In the genomic region with DNA sequence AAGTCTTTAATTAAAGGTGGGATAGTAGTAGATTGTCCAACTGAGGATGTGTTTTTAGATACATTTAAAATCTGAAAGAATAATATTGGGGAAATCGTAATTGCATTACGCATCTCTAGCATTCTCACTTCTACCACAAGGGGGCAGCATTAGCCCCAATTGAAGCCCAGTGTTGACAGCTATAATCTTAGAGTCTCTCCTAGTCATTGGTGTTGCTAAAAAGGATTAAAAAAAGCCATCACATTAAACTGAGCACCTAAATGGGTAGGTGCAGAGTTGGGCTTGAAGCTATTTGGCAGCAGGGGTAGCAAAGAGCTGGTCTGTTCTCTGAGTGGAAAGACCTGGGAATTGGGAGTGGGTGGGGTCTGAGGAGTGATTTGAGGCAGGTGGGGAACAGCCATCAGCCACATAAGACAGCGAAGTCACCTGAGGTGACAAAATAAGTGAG, we compare ENCODE assay signal across 8 cellular contexts.
DNase-seq lines count a peak whose midpoint lies in the region; ATAC-seq and TF ChIP-seq lines count a peak whose summit lies in the region.

No MANE protein-coding gene starts in this region.

- peaks cover 0 to 2% (median 0%) of the 10 kb centered on the region in 4 donors for H3K4me1 ChIP-seq in tibial nerve

- POLR2A ChIA-PET in AG04450 (lab: Yijun Ruan, JAX) = no interaction called here
- POLR2A ChIA-PET in naive thymus-derived CD8-positive, alpha-beta T cell (lab: Charles Lee) = no interaction called here

- no peaks in the 10 kb centered on the region for H3K27me3 ChIP-seq in AG04450 (ENCODE audit: control insufficient read depth, insufficient read depth, low read length)
- no peaks in the 10 kb centered on the region for H3K27me3 ChIP-seq in tibial nerve

- no peak for TF ChIP-seq POLR2A in tibial nerve (IDR thresholded peaks at IDR 0.05)

- H3K9me3 ChIP-seq in AG04450 (ENCODE audit: control insufficient read depth, insufficient read depth, low read length) (no peaks in the 10 kb centered on the region), tibial nerve (no peaks in the 10 kb centered on the region)

- H3K27ac ChIP-seq in AG04450 (ENCODE audit: low read depth, low read length) (no peak overlapping the region), tibial nerve (no peak overlapping the region)

- H3K4me3 ChIP-seq in AG04450 (ENCODE audit: low read depth, low read length) = no peak overlapping the region
- no peak overlapping the region for H3K4me3 ChIP-seq in GM12875 (ENCODE audit: low read depth, low read length)
- no peak overlapping the region for H3K4me3 ChIP-seq in epithelial cell of esophagus (ENCODE audit: low read length)
- no peak overlapping the region for H3K4me3 ChIP-seq in tibial nerve

- CTCF ChIA-PET in AG04450 (lab: Charles Lee) = interaction anchor here (0.6 to 2.3 kb wide), 12 partner anchors 9 to 1042 kb away, joined by 3 to 14 read pairs (median 4); no protein-coding TSS in a partner anchor

- DNase-seq in AG04450 (ENCODE audit: low read depth, low spot score) (no peak), NCI-H2227 treated with DMSO at 0.1 percent for 48 hours (lab: John Stamatoyannopoulos, UW) (peak; percentile 5), epithelial cell of esophagus (ENCODE audit: low read depth) (peak; percentile 56), tibial nerve (ENCODE audit: low spot score in 2 of 2) (peak; percentile 39 to 81)
- peak; percentile 12 to 18 for DNase-seq in activated CD4-positive, alpha-beta T cell treated with anti-CD3 and anti-CD28 coated beads, Interleukin-2, amount 50 U/mL, for 4 hours
- peak in 9 of 10 donors; percentile 9 to 65 (median 48) for DNase-seq in naive thymus-derived CD8-positive, alpha-beta T cell

- peaks cover 0 to 2% (median 0%) of the 10 kb centered on the region in 4 donors for H3K4me1 Mint-ChIP-seq in naive thymus-derived CD8-positive, alpha-beta T cell

- peaks cover 0 to 2% (median 0%) of the 10 kb centered on the region in 3 donors for H3K36me3 Mint-ChIP-seq in naive thymus-derived CD8-positive, alpha-beta T cell

- no peak overlapping the region for H3K27ac Mint-ChIP-seq in naive thymus-derived CD8-positive, alpha-beta T cell

- no peak overlapping the region for H3K4me3 Mint-ChIP-seq in naive thymus-derived CD8-positive, alpha-beta T cell

- peak; percentile 74 for ATAC-seq in HG02870 (IDR thresholded peaks at IDR 0.05; ENCODE audit: unreplicated experiment)
- peak; percentile 43 to 52 for ATAC-seq in naive thymus-derived CD8-positive, alpha-beta T cell

- H3K36me3 ChIP-seq in tibial nerve = peaks cover 0 to 10% (median 0%) of the 10 kb centered on the region in 3 donors

- H3K9me3 Mint-ChIP-seq in naive thymus-derived CD8-positive, alpha-beta T cell = no peaks in the 10 kb centered on the region

- H3K27me3 Mint-ChIP-seq in naive thymus-derived CD8-positive, alpha-beta T cell = peaks cover 0 to 1% (median 0%) of the 10 kb centered on the region in 5 donors

- 28 to 29% methylated on average over 3 of the region's 3 CpGs for WGBS in tibial nerve, 2 donors

- TF ChIP-seq CTCF in AG04450 (IDR thresholded peaks at IDR 0.05; ENCODE audit: low read depth, low read length) (peak; percentile 84), GM12875 (IDR thresholded peaks at IDR 0.05; ENCODE audit: borderline replicate concordance, insufficient read depth, low read depth, low read length) (peak; percentile 65), epithelial cell of esophagus (IDR thresholded peaks at IDR 0.05; ENCODE audit: insufficient read depth, low read depth, low read length, missing control alignments) (peak; percentile 88), tibial nerve (IDR thresholded peaks at IDR 0.05) (peak; percentile 69 to 88 (median 80))

- no peak for TF ChIP-seq EP300 in tibial nerve (IDR thresholded peaks at IDR 0.05)
